Comparison of ENCODE assay signal across 15 cellular contexts in genomic region chr6:74735304-74735703, GRCh38.
A peak's percentile ranks its signal among the peaks of the same experiment; 100 is the strongest.
DNase-seq lines count a peak whose midpoint lies in the region; ATAC-seq, FAIRE-seq and TF ChIP-seq lines count a peak whose summit lies in the region.
"Had no signal": no experiment of that assay in that cellular context is flagged by ENCODE, and none has a peak within 500 bp of the region (broad histone marks: within the 10 kb centered on the region; RNA-seq: fewer than 3 reads in every experiment).

No MANE protein-coding gene starts in this region.

- no peaks in the 10 kb centered on the region for H3K4me1 ChIP-seq in endothelial cell of umbilical vein (ENCODE audit: control insufficient read depth, extremely low read depth, insufficient read depth, low read length)
- H3K4me1 ChIP-seq: ascending aorta, lower lobe of right lung had no signal

- no peak for FAIRE-seq in endothelial cell of umbilical vein (lab: Jason Lieb, UNC)
- FAIRE-seq: H1 had no signal

- intact Hi-C loops in endothelial cell of umbilical vein (cut with micrococcal nuclease), result no loop called here

- no peaks in the 10 kb centered on the region for H3K9me3 ChIP-seq in endothelial cell of umbilical vein (replicated peaks; ENCODE audit: control insufficient read depth, insufficient read depth, low read length)
- H3K9me3 ChIP-seq: ascending aorta, lower lobe of right lung had no signal

- CTCF ChIA-PET in endothelial cell of umbilical vein (lab: Charles Lee), result no interaction called here

- no peak overlapping the region for H3K4me2 ChIP-seq in endothelial cell of umbilical vein (ENCODE audit: insufficient read depth, low read length)

- DNase-seq in AG08395 (ENCODE audit: low spot score) (peak; percentile 73), endothelial cell of umbilical vein (ENCODE audit: low read depth, low spot score) (peak; percentile 65), myocyte (ENCODE audit: low read depth) (peak; percentile 35), cerebellar nuclear complex (lab: John Stamatoyannopoulos, UW) (no peak), NCI-H1092 treated with DMSO at 0.1 percent for 48 hours (lab: John Stamatoyannopoulos, UW) (no peak)
- DNase-seq: lower lobe of right lung, posterior cingulate gyrus, substantia nigra had no signal

- no peak for TF ChIP-seq POLR2A in endothelial cell of umbilical vein (IDR thresholded peaks at IDR 0.05; ENCODE audit: low read depth, low read length)

- peak; percentile 72; the same call in 1 of the 2 replicates for TF ChIP-seq EP300 in Ishikawa (IDR thresholded peaks at IDR 0.05; ENCODE audit: borderline replicate concordance)

- BruUV-seq in endothelial cell of umbilical vein (replicated peaks; lab: Mats Ljungman, UMichigan), result no TSS peak

- TF ChIP-seq RAD21 in Ishikawa (IDR thresholded peaks at IDR 0.05; ENCODE audit: low read depth), result no peak

- dilution Hi-C loops in endothelial cell of umbilical vein (cut with MboI; ENCODE audit: extremely low pct_ligation_motif_present, low sequenced_read_pairs), result no loop called here

- no peak overlapping the region for H3K4me3 ChIP-seq in endothelial cell of umbilical vein (replicated peaks in 1 of 3; ENCODE audit: insufficient read depth in 1 of 3, low read depth in 1 of 3, low read length in 3 of 3)
- H3K4me3 ChIP-seq: ascending aorta, lower lobe of right lung had no signal

- no peak overlapping the region for H3K9ac ChIP-seq in endothelial cell of umbilical vein (replicated peaks; ENCODE audit: extremely low read depth, insufficient read depth, low read length)

- H3K79me2 ChIP-seq in endothelial cell of umbilical vein (ENCODE audit: control insufficient read depth, insufficient read depth, low read length), result no peaks in the 10 kb centered on the region

- H3K27me3 ChIP-seq in endothelial cell of umbilical vein (ENCODE audit: control insufficient read depth in 2 of 2, insufficient read depth in 2 of 2, low read length in 2 of 2), result no peaks in the 10 kb centered on the region
- H3K27me3 ChIP-seq: ascending aorta had no signal

- H2AFZ ChIP-seq in endothelial cell of umbilical vein (ENCODE audit: low read depth, low read length), result no peak overlapping the region

- no peak for TF ChIP-seq CTCF in endothelial cell of umbilical vein (IDR thresholded peaks at IDR 0.05; ENCODE audit: extremely low read depth in 1 of 2, insufficient read depth in 1 of 2, low read depth in 1 of 2, low read length in 2 of 2)

- ATAC-seq in HG02763 (IDR thresholded peaks at IDR 0.05; ENCODE audit: unreplicated experiment), result no peak
- ATAC-seq in HG02884 (IDR thresholded peaks at IDR 0.05; ENCODE audit: unreplicated experiment), result no peak
- ATAC-seq: lower lobe of right lung, Panc1 had no signal

- no peaks in the 10 kb centered on the region for H3K36me3 ChIP-seq in endothelial cell of umbilical vein (ENCODE audit: control insufficient read depth in 2 of 2, extremely low read depth in 1 of 2, insufficient read depth in 2 of 2, low read length in 2 of 2)
- H3K36me3 ChIP-seq: ascending aorta, lower lobe of right lung had no signal

- no peak overlapping the region for H3K27ac ChIP-seq in endothelial cell of umbilical vein (ENCODE audit: insufficient read depth, low read depth, low read length)
- H3K27ac ChIP-seq: C4-2B, lower lobe of right lung had no signal

- H4K20me1 ChIP-seq in endothelial cell of umbilical vein (replicated peaks; ENCODE audit: control insufficient read depth, extremely low read depth, insufficient read depth, low read length), result no peaks in the 10 kb centered on the region

- POLR2A ChIA-PET in endothelial cell of umbilical vein (lab: Charles Lee), result no interaction called here

- H3K9me1 ChIP-seq in endothelial cell of umbilical vein (replicated peaks; ENCODE audit: control insufficient read depth, extremely low read depth, insufficient read depth, low read length), result no peaks in the 10 kb centered on the region

TF ChIP-seq in Ishikawa, 13 proteins besides CTCF, POLR2A, EP300 and RAD21 (continues in another document):
- TF ChIP-seq EGR1 (IDR thresholded peaks at IDR 0.05), result no peak
- TF ChIP-seq TAF1 (IDR thresholded peaks at IDR 0.05; ENCODE audit: low read depth), result no peak
- TF ChIP-seq USF1 (IDR thresholded peaks at IDR 0.05), result no peak
- TF ChIP-seq TCF12 (IDR thresholded peaks at IDR 0.05; ENCODE audit: low read depth), result peak; percentile 52; the same call in 1 of the 2 replicates
- no peak for TF ChIP-seq YY1 (IDR thresholded peaks at IDR 0.05; ENCODE audit: low read depth)
- no peak for TF ChIP-seq MAX (IDR thresholded peaks at IDR 0.05)
- TF ChIP-seq TEAD4 (IDR thresholded peaks at IDR 0.05), result no peak
- TF ChIP-seq FOXM1 (IDR thresholded peaks at IDR 0.05; ENCODE audit: borderline replicate concordance, low read depth), result no peak
- TF ChIP-seq ZBTB7A (IDR thresholded peaks at IDR 0.05; ENCODE audit: low read depth), result no peak

TF ChIP-seq in endothelial cell of umbilical vein, 7 proteins besides CTCF, POLR2A, EP300 and RAD21:
- no peak for TF ChIP-seq EZH2 (IDR thresholded peaks at IDR 0.05; ENCODE audit: borderline replicate concordance, low read depth, low read length, severe bottlenecking)
- no peak for TF ChIP-seq MAX (IDR thresholded peaks at IDR 0.05; ENCODE audit: insufficient read depth, insufficient read length)
- TF ChIP-seq POLR2AphosphoS5 (IDR thresholded peaks at IDR 0.05; ENCODE audit: insufficient read depth, low read depth, low read length), result no peak
- TF ChIP-seq JUN (IDR thresholded peaks at IDR 0.05; ENCODE audit: borderline replicate concordance, insufficient read depth, insufficient read length, low read depth), result no peak
- TF ChIP-seq MYC (IDR thresholded peaks at IDR 0.05; ENCODE audit: low read depth, low read length), result no peak
- no peak for TF ChIP-seq FOS (IDR thresholded peaks at IDR 0.05; ENCODE audit: borderline replicate concordance, insufficient read depth, low read length)
- TF ChIP-seq GATA2 (IDR thresholded peaks at IDR 0.05; ENCODE audit: insufficient read depth, insufficient read length, low read depth, low read length), result no peak

Comparison
In these comparisons a context has a peak if more than half of its experiments do, and no peak if none do; other contexts are left out.
1. DNase-seq: peak in AG08395 (single experiment), endothelial cell of umbilical vein (single experiment) and myocyte (single experiment); none in cerebellar nuclear complex (0 of 2) and NCI-H1092 treated with DMSO at 0.1 percent for 48 hours (single experiment).